In genomic region chr10:46516660-46517416, GRCh38 we compare ENCODE assay signal across 12 cellular contexts. TPM values are rescaled to one million over a fixed set of nuclear protein-coding genes. Genes with fewer than 3 reads are reported as not detected.
DNase-seq lines count a peak whose midpoint lies in the region; ATAC-seq and TF ChIP-seq lines count a peak whose summit lies in the region.
"Had no signal": no experiment of that assay in that cellular context is flagged by ENCODE, and none has a peak within 500 bp of the region (broad histone marks: within the 10 kb centered on the region; RNA-seq: fewer than 3 reads in every experiment).

No MANE protein-coding gene starts in this region.

- H3K4me2 ChIP-seq in H9 (ENCODE audit: insufficient read depth, insufficient read length, low read length): no peak overlapping the region
- no peak overlapping the region for H3K4me2 ChIP-seq in neural progenitor cell

- no peak overlapping the region for H2BK12ac ChIP-seq in H9 (ENCODE audit: insufficient read length, low read depth, low read length)

- H2BK20ac ChIP-seq in H9 (ENCODE audit: low read depth, low read length, poor library complexity, severe bottlenecking): no peak overlapping the region

- peak overlapping the region; percentile 18 for H4K91ac ChIP-seq in H9 (ENCODE audit: insufficient read length, low read depth, low read length)

- no peaks in the 10 kb centered on the region for H3K36me3 ChIP-seq in neural progenitor cell
- H3K36me3 ChIP-seq: thyroid gland had no signal

- no peak overlapping the region for H2BK5ac ChIP-seq in H9 (ENCODE audit: insufficient read length, low read length)

- H3K4me1 ChIP-seq in H9 (ENCODE audit: insufficient read depth, low read length) (no peaks in the 10 kb centered on the region), neural progenitor cell (no peaks in the 10 kb centered on the region)

- no peak overlapping the region for H2BK15ac ChIP-seq in H9 (ENCODE audit: low read depth, low read length)

- H2AFZ ChIP-seq in H9 (ENCODE audit: low read length) (no peak overlapping the region), neural progenitor cell (replicated peaks) (no peak overlapping the region)

- no peak overlapping the region for H3K14ac ChIP-seq in H9 (ENCODE audit: insufficient read depth, low read length)

- ATAC-seq in GM21717 (IDR thresholded peaks at IDR 0.05; ENCODE audit: unreplicated experiment) (no peak), GM18858 (IDR thresholded peaks at IDR 0.05; ENCODE audit: unreplicated experiment) (no peak)

- H3K27ac ChIP-seq in H9 (ENCODE audit: insufficient read length, low read depth, low read length) (no peak overlapping the region), neural progenitor cell (no peak overlapping the region)
- H3K27ac ChIP-seq: skin epidermis, thyroid gland had no signal

- H3K36me3 Mint-ChIP-seq in H9 (ENCODE audit: insufficient read depth in 1 of 3, low read depth in 3 of 3) (no peaks in the 10 kb centered on the region), neural progenitor cell (no peaks in the 10 kb centered on the region)
- H3K36me3 Mint-ChIP-seq: activated naive CD4-positive, alpha-beta T cell treated with anti-CD3 and anti-CD28 coated beads, Interleukin-2, amount 50 U/mL, for 24 hours had no signal

- H3K23ac ChIP-seq in H9 (ENCODE audit: insufficient read length, low read depth, low read length): no peak overlapping the region

- no peak for TF ChIP-seq CTCF in H9 (conservative IDR thresholded peaks at IDR 0.05)
- TF ChIP-seq CTCF in neural progenitor cell (IDR thresholded peaks at IDR 0.05): no peak

- WGBS in H9 (ENCODE audit: extremely low coverage, insufficient read length, low lambda C conversion rate): no CpG with 5 or more reads among the region's 11 CpGs

- no peaks in the 10 kb centered on the region for H3K23me2 ChIP-seq in H9 (ENCODE audit: insufficient read length, low read depth, low read length, poor library complexity, severe bottlenecking)

- H3K27ac Mint-ChIP-seq in H9 (no peak overlapping the region), neural progenitor cell (no peak overlapping the region)
- H3K27ac Mint-ChIP-seq: activated naive CD4-positive, alpha-beta T cell treated with anti-CD3 and anti-CD28 coated beads, Interleukin-2, amount 50 U/mL, for 24 hours had no signal

- H3K18ac ChIP-seq in H9 (ENCODE audit: insufficient read length, low read depth, low read length): no peak overlapping the region

- H3K79me2 ChIP-seq in H9 (ENCODE audit: insufficient read depth, low read length): no peaks in the 10 kb centered on the region
- H3K79me2 ChIP-seq in neural progenitor cell (ENCODE audit: low read depth): no peaks in the 10 kb centered on the region

- no peaks in the 10 kb centered on the region for H3F3A ChIP-seq in neural progenitor cell (ENCODE audit: low read depth)

- H2BK120ac ChIP-seq in H9 (ENCODE audit: low read depth, low read length, poor library complexity, severe bottlenecking): no peak overlapping the region

- H3K9me3 Mint-ChIP-seq in H9: no peaks in the 10 kb centered on the region
- no peaks in the 10 kb centered on the region for H3K9me3 Mint-ChIP-seq in neural progenitor cell
- H3K9me3 Mint-ChIP-seq: activated naive CD4-positive, alpha-beta T cell treated with anti-CD3 and anti-CD28 coated beads, Interleukin-2, amount 50 U/mL, for 24 hours had no signal

- H3K9ac ChIP-seq in H9 (ENCODE audit: extremely low read depth, insufficient read length, low read length): no peak overlapping the region
- H3K9ac ChIP-seq in neural progenitor cell: no peak overlapping the region

- H4K20me1 ChIP-seq in H9 (ENCODE audit: control insufficient read depth, insufficient read depth, insufficient read length): no peaks in the 10 kb centered on the region
- no peaks in the 10 kb centered on the region for H4K20me1 ChIP-seq in neural progenitor cell (ENCODE audit: low read depth)

- H4K5ac ChIP-seq in H9 (ENCODE audit: insufficient read length, low read depth, low read length): no peak overlapping the region

- peaks cover 3% of the 10 kb centered on the region; the same call in 1 of the 2 replicates for H3K27me3 Mint-ChIP-seq in H9 (ENCODE audit: low read depth)
- H3K27me3 Mint-ChIP-seq in neural progenitor cell (ENCODE audit: insufficient read depth, low read depth): peaks cover 8% of the 10 kb centered on the region
- H3K27me3 Mint-ChIP-seq: activated naive CD4-positive, alpha-beta T cell treated with anti-CD3 and anti-CD28 coated beads, Interleukin-2, amount 50 U/mL, for 24 hours had no signal

- no peaks in the 10 kb centered on the region for H3K27me3 ChIP-seq in H9 (ENCODE audit: insufficient read depth, low read length)
- H3K27me3 ChIP-seq in neural progenitor cell: no peaks in the 10 kb centered on the region
- H3K27me3 ChIP-seq: thyroid gland had no signal

- DNase-seq in 8988T (peak; percentile 80), H9 (peak; percentile 28), amniotic stem cell (lab: John Stamatoyannopoulos, UW) (peak; percentile 32), kidney tubule cell (ENCODE audit: low spot score) (peak; percentile 86), neural progenitor cell (ENCODE audit: low spot score) (no peak), pons (ENCODE audit: low spot score) (no peak)

- no peak overlapping the region for H3K4ac ChIP-seq in H9 (ENCODE audit: low read depth, low read length)

- no peak overlapping the region for H3T11ph ChIP-seq in H9 (ENCODE audit: low read length)

- H3K9me3 ChIP-seq in H9 (ENCODE audit: control insufficient read depth, low read depth, low read length): no peaks in the 10 kb centered on the region
- no peaks in the 10 kb centered on the region for H3K9me3 ChIP-seq in neural progenitor cell (ENCODE audit: low read depth)
- H3K9me3 ChIP-seq: thyroid gland had no signal

- H3K4me1 Mint-ChIP-seq in H9 (no peaks in the 10 kb centered on the region), neural progenitor cell (peaks cover 5% of the 10 kb centered on the region)
- H3K4me1 Mint-ChIP-seq: activated naive CD4-positive, alpha-beta T cell treated with anti-CD3 and anti-CD28 coated beads, Interleukin-2, amount 50 U/mL, for 24 hours had no signal

- H3K56ac ChIP-seq in H9 (ENCODE audit: insufficient read length, low read depth, low read length): no peak overlapping the region

- H4K8ac ChIP-seq in H9 (replicated peaks; ENCODE audit: insufficient read length, low read depth, low read length): no peak overlapping the region

- H3K4me3 Mint-ChIP-seq in H9 (no peak overlapping the region), neural progenitor cell (no peak overlapping the region)
- H3K4me3 Mint-ChIP-seq: activated naive CD4-positive, alpha-beta T cell treated with anti-CD3 and anti-CD28 coated beads, Interleukin-2, amount 50 U/mL, for 24 hours had no signal

- H2AK5ac ChIP-seq in H9 (ENCODE audit: insufficient read length, low read length): no peak overlapping the region

- no peak overlapping the region for H3K4me3 ChIP-seq in neural progenitor cell
- H3K4me3 ChIP-seq: skin epidermis, thyroid gland had no signal

- no peaks in the 10 kb centered on the region for H3K79me1 ChIP-seq in H9 (ENCODE audit: insufficient read depth, low read depth, low read length, poor library complexity, severe bottlenecking)

RNA-seq across cellular contexts. Expression of gene GPRIN2, which starts 39.6 kb away (rescaled TPM):
- total RNA-seq in H9 (2021): 10.1 and 10.5 TPM in 2 replicates
- total RNA-seq in neural progenitor cell (ENCODE audit: low replicate concordance): 6.9 and 18.1 TPM in 2 replicates
- total RNA-seq: SK-MEL-5 had no signal

RNA-seq across cellular contexts. Expression of gene NPY4R, which starts 51.1 kb away (rescaled TPM):
- total RNA-seq in H9 (2021) (not detected in 2 replicates), neural progenitor cell (ENCODE audit: low replicate concordance) (0.22 TPM in 1 of 2 replicates, not detected in the other)
- total RNA-seq: SK-MEL-5, thyroid gland had no signal

Comparison
In these comparisons a context has a peak if more than half of its experiments do, and no peak if none do; other contexts are left out.
1. DNase-seq: peak in 8988T (single experiment), H9 (single experiment), amniotic stem cell (single experiment) and kidney tubule cell (single experiment); none in neural progenitor cell (single experiment) and pons (single experiment).